ENCODE assay signal across 9 cellular contexts in genomic region chr10:93413252-93413689, GRCh38.
DNase-seq lines count a peak whose midpoint lies in the region; ATAC-seq and TF ChIP-seq lines count a peak whose summit lies in the region.
"Had no signal": no experiment of that assay in that cellular context is flagged by ENCODE, and none has a peak within 500 bp of the region (broad histone marks: within the 10 kb centered on the region; RNA-seq: fewer than 3 reads in every experiment).

No MANE protein-coding gene starts in this region.

- peaks cover 31% of the 10 kb centered on the region for H3K36me3 Mint-ChIP-seq in activated naive CD8-positive, alpha-beta T cell treated with anti-CD3 and anti-CD28 coated beads for 36 hours

- peaks cover 1% of the 10 kb centered on the region for H3K9me3 Mint-ChIP-seq in activated naive CD8-positive, alpha-beta T cell treated with anti-CD3 and anti-CD28 coated beads for 36 hours

- H3K27ac Mint-ChIP-seq in activated naive CD8-positive, alpha-beta T cell treated with anti-CD3 and anti-CD28 coated beads for 36 hours: peak overlapping the region; percentile 54

- no peaks in the 10 kb centered on the region for H3K9me3 ChIP-seq in mucosa of descending colon
- no peaks in the 10 kb centered on the region for H3K9me3 ChIP-seq in testis

- no peaks in the 10 kb centered on the region for H3K27me3 ChIP-seq in testis

- TF ChIP-seq POLR2A in NB4 (IDR thresholded peaks at IDR 0.05; ENCODE audit: extremely low read depth, insufficient read length) (no peak), testis (IDR thresholded peaks at IDR 0.05) (no peak)

- ATAC-seq in mucosa of descending colon (peak; percentile 33), HG03565 (IDR thresholded peaks at IDR 0.05; ENCODE audit: unreplicated experiment) (no peak)

- H3K27me3 Mint-ChIP-seq in activated naive CD8-positive, alpha-beta T cell treated with anti-CD3 and anti-CD28 coated beads for 36 hours: no peaks in the 10 kb centered on the region

- TF ChIP-seq CTCF in AG10803 (conservative IDR thresholded peaks at IDR 0.05; ENCODE audit: low read length) (no peak), NB4 (IDR thresholded peaks at IDR 0.05; ENCODE audit: low read depth, low read length) (no peak), mucosa of descending colon (IDR thresholded peaks at IDR 0.05) (no peak), testis (IDR thresholded peaks at IDR 0.05) (no peak)

- WGBS in testis, 2 donors: 70 to 76% methylated on average over 3 of the region's 3 CpGs

- DNase-seq in AG10803 (ENCODE audit: low read depth): peak; percentile 63
- peak; percentile 90 for DNase-seq in NB4 (ENCODE audit: low read depth)
- peak; percentile 13 for DNase-seq in activated naive CD8-positive, alpha-beta T cell treated with anti-CD3 and anti-CD28 coated beads for 36 hours
- DNase-seq in mucosa of descending colon: no peak
- no peak for DNase-seq in DMS53 (lab: John Stamatoyannopoulos, UW)
- no peak for DNase-seq in testis
- DNase-seq in NCI-H1694 treated with DMSO at 0.1 percent for 48 hours (lab: John Stamatoyannopoulos, UW): no peak
- DNase-seq: SW 1271 had no signal

- no peaks in the 10 kb centered on the region for H3K36me3 ChIP-seq in mucosa of descending colon (ENCODE audit: low read depth)
- H3K36me3 ChIP-seq in testis (ENCODE audit: low read depth, missing control alignments): no peaks in the 10 kb centered on the region

- H3K4me3 Mint-ChIP-seq in activated naive CD8-positive, alpha-beta T cell treated with anti-CD3 and anti-CD28 coated beads for 36 hours: no peak overlapping the region

- H3K27ac ChIP-seq in testis: no peak overlapping the region

- H3K4me3 ChIP-seq in AG10803 (ENCODE audit: low read length) (no peak overlapping the region), NB4 (ENCODE audit: low read depth, low read length) (no peak overlapping the region), mucosa of descending colon (no peak overlapping the region), testis (no peak overlapping the region)

- intact Hi-C loops in mucosa of descending colon (cut with DNase I, micrococcal nuclease): no loop called here
- intact Hi-C loops in testis (cut with DNase I; ENCODE audit: low total_unique reads): no loop called here

- H3K4me1 Mint-ChIP-seq in activated naive CD8-positive, alpha-beta T cell treated with anti-CD3 and anti-CD28 coated beads for 36 hours: peaks cover 41% of the 10 kb centered on the region

- H3K4me1 ChIP-seq in mucosa of descending colon (ENCODE audit: low read depth) (peaks cover 11% of the 10 kb centered on the region), testis (no peaks in the 10 kb centered on the region)

Comparison
In these comparisons a context has a peak if more than half of its experiments do, and no peak if none do; other contexts are left out.
1. DNase-seq: peak in AG10803 (single experiment), NB4 (single experiment) and activated naive CD8-positive, alpha-beta T cell treated with anti-CD3 and anti-CD28 coated beads for 36 hours (single experiment); none in mucosa of descending colon (0 of 3), DMS53 (single experiment), testis (single experiment) and NCI-H1694 treated with DMSO at 0.1 percent for 48 hours (single experiment).